In genomic region chr2:236816197-236817170, GRCh38 we compare ENCODE assay signal across 22 cellular contexts.
"Had no signal": no experiment of that assay in that cellular context is flagged by ENCODE, and none has a peak within 500 bp of the region (broad histone marks: within the 10 kb centered on the region; RNA-seq: fewer than 3 reads in every experiment).

No MANE protein-coding gene starts in this region.

- H3K27ac ChIP-seq: foreskin keratinocyte, parathyroid adenoma, prostate gland, spleen, stomach, thoracic aorta, transverse colon had no signal

- DNase-seq: cerebellar nuclear complex; dermis blood vessel endothelial cell; foreskin keratinocyte; immature natural killer cell; kidney; left cardiac atrium; naive thymus-derived CD4-positive, alpha-beta T cell; occipital lobe; spleen; stimulated activated CD4-positive, alpha-beta T cell treated with anti-CD3 and anti-CD28 coated beads, Interleukin-15, amount 100 ng/mL, for 24 hours; stimulated activated CD4-positive, alpha-beta T cell treated with anti-CD3 and anti-CD28 coated beads, Interleukin-1b, Interleukin-23, amount 100 ng/mL, for 48 hours; stimulated activated CD4-positive, alpha-beta T cell treated with anti-CD3 and anti-CD28 coated beads, Interleukin-4, amount 100 ng/mL, for 24 hours; stimulated activated naive B cell treated with anti-CD40 and anti-IgM and Interleukin-4, amounts not matched to agents 10 μg/mL and 1 μg/mL and 100 μg/mL, for 72 hours; stomach; substantia nigra; transverse colon had no signal

- H3K36me3 ChIP-seq: prostate gland, spleen, stomach, thoracic aorta, transverse colon had no signal

- H3K4me1 ChIP-seq: foreskin keratinocyte, parathyroid adenoma, prostate gland, spleen, transverse colon had no signal

- H3K27me3 ChIP-seq: foreskin keratinocyte, transverse colon had no signal

- H3K9ac ChIP-seq: parathyroid adenoma had no signal

- ATAC-seq: foreskin keratinocyte; left cardiac atrium; naive thymus-derived CD4-positive, alpha-beta T cell; sciatic nerve; stimulated activated naive B cell treated with anti-CD40 and anti-IgM and Interleukin-4, amounts not matched to agents 10 μg/mL and 1 μg/mL and 100 μg/mL, for 72 hours had no signal

- H3K9me3 ChIP-seq: prostate gland, stomach, thoracic aorta, transverse colon had no signal

- FAIRE-seq: colon, kidney, urothelium cell line had no signal

- H3K4me3 ChIP-seq: prostate gland, spleen, stomach, thoracic aorta, transverse colon had no signal

- H3K79me2 ChIP-seq: parathyroid adenoma had no signal

- H2AFZ ChIP-seq: parathyroid adenoma had no signal
